In genomic region chr11:128713595-128713994, GRCh38 we compare ENCODE assay signal across 13 cellular contexts. TPM values are rescaled to one million over a fixed set of nuclear protein-coding genes. Genes with fewer than 3 reads are reported as not detected.
DNase-seq lines count a peak whose midpoint lies in the region; ATAC-seq, FAIRE-seq and TF ChIP-seq lines count a peak whose summit lies in the region.
"Had no signal": no experiment of that assay in that cellular context is flagged by ENCODE, and none has a peak within 500 bp of the region (broad histone marks: within the 10 kb centered on the region; RNA-seq: fewer than 3 reads in every experiment).

No MANE protein-coding gene starts in this region.

- peak overlapping the region; percentile 24 for H3K4me3 Mint-ChIP-seq in CD8-positive, alpha-beta T cell

- H3K9me2 ChIP-seq in OCI-LY7 (ENCODE audit: insufficient read depth, low read length): no peaks in the 10 kb centered on the region

- no peak overlapping the region for H3K27ac ChIP-seq in CD8-positive, alpha-beta T cell (ENCODE audit: low read depth, low read length)
- H3K27ac ChIP-seq in OCI-LY7 (ENCODE audit: low read depth, low read length, poor library complexity, severe bottlenecking) (peak overlapping the region; percentile 11), aorta (ENCODE audit: low read depth in 1 of 2, low read length in 2 of 2) (no peak overlapping the region), gastrocnemius medialis (peak overlapping the region in 2 of 4 donors; percentile 46 to 75)
- H3K27ac ChIP-seq: PC-9, thoracic aorta had no signal

- no peaks in the 10 kb centered on the region for H3K27me3 Mint-ChIP-seq in CD8-positive, alpha-beta T cell (ENCODE audit: low read depth)

- no peak for FAIRE-seq in H54 (lab: Jason Lieb, UNC)
- FAIRE-seq: endometrium had no signal

- BruUV-seq in OCI-LY7 (replicated peaks; lab: Mats Ljungman, UMichigan): no TSS peak

- no peaks in the 10 kb centered on the region for H3K9me3 Mint-ChIP-seq in CD8-positive, alpha-beta T cell

- H4K20me1 ChIP-seq in OCI-LY7 (ENCODE audit: insufficient read depth, low read length): no peaks in the 10 kb centered on the region

- no peak for TF ChIP-seq POLR2A in H54 (IDR thresholded peaks at IDR 0.05; ENCODE audit: low read depth, low read length)
- no peak for TF ChIP-seq POLR2A in gastrocnemius medialis (IDR thresholded peaks at IDR 0.05)

- intact Hi-C loops in CD8-positive, alpha-beta T cell (cut with DNase I, micrococcal nuclease): loop anchor here in 1 of 2 experiments (1.0 kb wide), 1 partner anchor 8 kb away; no protein-coding TSS in a partner anchor
- intact Hi-C loops in OCI-LY7 (cut with micrococcal nuclease; ENCODE audit: unreplicated experiment): no loop called here
- intact Hi-C loops in aorta (cut with DNase I): no loop called here
- intact Hi-C loops in gastrocnemius medialis (cut with DNase I; ENCODE audit: low total_unique reads): no loop called here

- CTCF ChIA-PET in CD8-positive, alpha-beta T cell (lab: Charles Lee): interaction anchor here (0.8 to 1.5 kb wide), 7 partner anchors 14 to 556 kb away, joined by 3 to 4 read pairs (median 3); no protein-coding TSS in a partner anchor
- CTCF ChIA-PET in OCI-LY7 (lab: Charles Lee; ENCODE audit: unreplicated experiment): interaction anchor here (0.6 to 0.8 kb wide), 2 partner anchors 17 to 49 kb away, joined by 3 to 5 read pairs; no protein-coding TSS in a partner anchor

- DNase-seq in CD8-positive, alpha-beta T cell: no peak
- DNase-seq in OCI-LY7 (ENCODE audit: low spot score) (no peak), epithelial cell of esophagus (ENCODE audit: low read depth) (peak; percentile 42), aorta (no peak), H54 (ENCODE audit: insufficient read length, low spot score) (no peak), gastrocnemius medialis (no peak)
- DNase-seq: PC-9; stimulated activated CD4-positive, alpha-beta T cell treated with anti-CD3 and anti-CD28 coated beads, Interleukin-12 subunit alpha, Interleukin-12 subunit beta, amount 100 ng/mL, for 4 hours had no signal

- peaks cover 85% of the 10 kb centered on the region for H3K4me1 ChIP-seq in CD8-positive, alpha-beta T cell (ENCODE audit: insufficient read depth, low read length)
- H3K4me1 ChIP-seq in OCI-LY7 (ENCODE audit: insufficient read depth, low read length, poor library complexity, severe bottlenecking): peaks cover 59% of the 10 kb centered on the region
- peaks cover 3 to 4% of the 10 kb centered on the region in 2 donors for H3K4me1 ChIP-seq in aorta (ENCODE audit: control insufficient read depth in 1 of 2, insufficient read depth in 2 of 2, low read length in 2 of 2)
- H3K4me1 ChIP-seq in gastrocnemius medialis: peaks cover 9 to 19% of the 10 kb centered on the region in 2 donors

- WGBS in aorta, 2 donors: 87 to 90% methylated on average over 5 of the region's 5 CpGs

- in situ Hi-C loops in gastrocnemius medialis (cut with MboI; ENCODE audit: low sequenced_read_pairs in 4 of 4): no loop called here

- H3K27ac Mint-ChIP-seq in CD8-positive, alpha-beta T cell: peak overlapping the region; percentile 75

- peaks cover 99% of the 10 kb centered on the region for H3K4me1 Mint-ChIP-seq in CD8-positive, alpha-beta T cell (ENCODE audit: low read depth)

- no peak overlapping the region for H3K4me3 ChIP-seq in CD8-positive, alpha-beta T cell (ENCODE audit: low read depth, low read length)
- H3K4me3 ChIP-seq in OCI-LY7 (ENCODE audit: low read depth, low read length, poor library complexity, severe bottlenecking): no peak overlapping the region
- H3K4me3 ChIP-seq in epithelial cell of esophagus (ENCODE audit: low read length): no peak overlapping the region
- no peak overlapping the region for H3K4me3 ChIP-seq in aorta (ENCODE audit: low read length in 2 of 2)
- H3K4me3 ChIP-seq in gastrocnemius medialis: no peak overlapping the region
- H3K4me3 ChIP-seq: PC-9, thoracic aorta had no signal

- no peaks in the 10 kb centered on the region for H3K9me3 ChIP-seq in CD8-positive, alpha-beta T cell (ENCODE audit: low read length)
- H3K9me3 ChIP-seq in OCI-LY7 (ENCODE audit: low read length) (no peaks in the 10 kb centered on the region; the same call in 1 of the 2 replicates), aorta (ENCODE audit: control insufficient read depth, low read length) (no peaks in the 10 kb centered on the region), gastrocnemius medialis (no peaks in the 10 kb centered on the region)
- H3K9me3 ChIP-seq: thoracic aorta had no signal

- no peak for TF ChIP-seq CTCF in CD8-positive, alpha-beta T cell (IDR thresholded peaks at IDR 0.05)
- TF ChIP-seq CTCF in OCI-LY7 (conservative IDR thresholded peaks at IDR 0.05; ENCODE audit: low read length): no peak
- TF ChIP-seq CTCF in epithelial cell of esophagus (IDR thresholded peaks at IDR 0.05; ENCODE audit: insufficient read depth, low read depth, low read length, missing control alignments): no peak
- no peak for TF ChIP-seq CTCF in gastrocnemius medialis (IDR thresholded peaks at IDR 0.05 in 4 of 5, conservative IDR thresholded peaks at IDR 0.05 in 1 of 5)

- peaks cover 23% of the 10 kb centered on the region for H3K36me3 Mint-ChIP-seq in CD8-positive, alpha-beta T cell

- no peaks in the 10 kb centered on the region for H3K27me3 ChIP-seq in CD8-positive, alpha-beta T cell (ENCODE audit: insufficient read depth, low read length)
- H3K27me3 ChIP-seq in aorta (ENCODE audit: control insufficient read depth in 1 of 2, insufficient read depth in 2 of 2, low read length in 1 of 2) (no peaks in the 10 kb centered on the region), gastrocnemius medialis (no peaks in the 10 kb centered on the region)

- H3K79me2 ChIP-seq in OCI-LY7 (ENCODE audit: insufficient read depth, low read depth, low read length): peaks cover 98% of the 10 kb centered on the region

- no peaks in the 10 kb centered on the region for H3K36me3 ChIP-seq in CD8-positive, alpha-beta T cell (ENCODE audit: insufficient read depth, low read length)
- H3K36me3 ChIP-seq in OCI-LY7 (ENCODE audit: insufficient read depth, low read length) (peaks cover 33% of the 10 kb centered on the region), aorta (ENCODE audit: control insufficient read depth in 1 of 2, insufficient read depth in 2 of 2, low read length in 1 of 2) (no peaks in the 10 kb centered on the region), gastrocnemius medialis (no peaks in the 10 kb centered on the region)
- H3K36me3 ChIP-seq: thoracic aorta had no signal

- peak overlapping the region; percentile 18; the same call in 1 of the 2 replicates for H3K4me2 ChIP-seq in OCI-LY7 (ENCODE audit: low read length)
- H3K4me2 ChIP-seq: PC-9 had no signal

- POLR2A ChIA-PET in CD8-positive, alpha-beta T cell (lab: Charles Lee): interaction anchor here (0.9 to 2.3 kb wide), 4 partner anchors 18 to 33 kb away, joined by 3 to 7 read pairs (median 6); partner anchors contain the start of gene FLI1
- POLR2A ChIA-PET in OCI-LY7 (lab: Charles Lee): interaction anchor here (0.6 to 2.7 kb wide), 10 partner anchors 8 to 488 kb away, joined by 3 to 10 read pairs (median 6); no protein-coding TSS in a partner anchor

- H2AFZ ChIP-seq in OCI-LY7 (ENCODE audit: low read length): no peak overlapping the region
- H2AFZ ChIP-seq: PC-9 had no signal

- no peak for ATAC-seq in CD8-positive, alpha-beta T cell
- ATAC-seq in GM21529 (IDR thresholded peaks at IDR 0.05; ENCODE audit: unreplicated experiment) (peak; percentile 25), HG03025 (IDR thresholded peaks at IDR 0.05; ENCODE audit: low FRiP score, unreplicated experiment) (no peak), aorta (ENCODE audit: low FRiP score) (no peak), gastrocnemius medialis (no peak)
- ATAC-seq: left lobe of liver had no signal

RNA-seq across cellular contexts. Expression of gene FLI1, which starts 19.7 kb away (rescaled TPM):
- total RNA-seq in CD8-positive, alpha-beta T cell: 10 to 100 TPM; 35.6 to 37.3 TPM
- total RNA-seq in OCI-LY7 (2014; rRNA removed; shearing (Covaris generic)): 79.4 and 88.8 TPM in 2 replicates
- 78.2 and 81.2 TPM in 2 replicates for total RNA-seq in OCI-LY7 (2022)
- total RNA-seq in aorta: 10 to 100 TPM; 32.5 to 65.0 TPM
- 1 to 10 TPM; 4.1 to 5.5 TPM for polyA plus RNA-seq in aorta
- total RNA-seq in gastrocnemius medialis: 10 to 100 TPM in 2 of 4 donors, 1 to 10 TPM in 2; 8.4 to 16.5 (median 10.1) TPM
